In the genomic region with DNA sequence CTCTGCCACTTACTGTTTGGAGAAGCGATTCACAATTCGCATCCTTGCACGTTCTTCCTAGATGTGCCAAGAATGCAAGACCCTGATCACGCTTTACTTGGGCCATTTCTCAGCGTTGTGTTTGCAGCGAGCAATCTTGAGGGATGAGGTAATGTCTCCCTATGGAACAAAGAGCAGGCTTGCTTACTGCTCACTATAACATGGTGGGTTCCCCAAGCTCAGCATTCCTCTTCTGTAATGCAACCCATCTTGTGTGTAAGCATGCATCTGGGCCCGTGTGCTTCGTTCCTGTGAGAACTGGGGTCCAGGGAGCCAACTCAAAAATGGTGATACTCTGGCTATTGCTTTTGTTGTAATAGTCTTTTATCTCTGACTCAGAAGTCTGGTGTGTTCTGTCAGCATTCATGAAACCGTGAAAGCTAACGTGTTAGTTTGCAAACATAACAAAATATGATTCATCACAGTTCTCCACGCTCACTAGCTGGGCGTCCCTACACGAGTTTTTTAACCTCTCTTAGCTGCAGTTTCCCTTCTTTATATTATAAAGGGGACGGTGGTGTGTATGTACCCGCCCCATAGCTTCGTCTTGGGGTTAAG, we compare ENCODE assay signal across 8 cellular contexts. TPM values are rescaled to one million over a fixed set of nuclear protein-coding genes. Genes with fewer than 3 reads are reported as not detected.
A peak's percentile ranks its signal among the peaks of the same experiment; 100 is the strongest.
DNase-seq lines count a peak whose midpoint lies in the region; ATAC-seq and TF ChIP-seq lines count a peak whose summit lies in the region.

No MANE protein-coding gene starts in this region.

- intact Hi-C loops in psoas muscle (cut with DNase I) = loop anchor here (2.0 to 10.0 kb wide), 3 partner anchors 217 to 411 kb away; partner anchors contain the start of gene FNBP1L (in 1 of the 2)

- H3K4me1 ChIP-seq in psoas muscle = peaks cover 22% of the 10 kb centered on the region

- peak; percentile 3 for ATAC-seq in GM21528 (IDR thresholded peaks at IDR 0.05; ENCODE audit: low FRiP score, unreplicated experiment)
- ATAC-seq in psoas muscle = no peak
- no peak for ATAC-seq in HG03565 (IDR thresholded peaks at IDR 0.05; ENCODE audit: unreplicated experiment)

- peak overlapping the region; percentile 78 for H3K4me3 ChIP-seq in Jurkat, Clone E6-1 (ENCODE audit: low read length)
- peak overlapping the region; percentile 76 for H3K4me3 ChIP-seq in psoas muscle

- peaks cover 3% of the 10 kb centered on the region for H3K36me3 Mint-ChIP-seq in activated T-cell treated with anti-CD3 and anti-CD28 coated beads, Interleukin-2, amount 50 U/mL, for 24 hours (ENCODE audit: low read depth)

- no peak for TF ChIP-seq CTCF in psoas muscle (IDR thresholded peaks at IDR 0.05)

- no peaks in the 10 kb centered on the region for H3K27me3 Mint-ChIP-seq in activated T-cell treated with anti-CD3 and anti-CD28 coated beads, Interleukin-2, amount 50 U/mL, for 24 hours

- no peaks in the 10 kb centered on the region for H3K9me3 Mint-ChIP-seq in activated T-cell treated with anti-CD3 and anti-CD28 coated beads, Interleukin-2, amount 50 U/mL, for 24 hours

- H3K4me3 Mint-ChIP-seq in activated T-cell treated with anti-CD3 and anti-CD28 coated beads, Interleukin-2, amount 50 U/mL, for 24 hours = peak overlapping the region; percentile 87

- H3K9me3 ChIP-seq in psoas muscle = no peaks in the 10 kb centered on the region

- DNase-seq in NCI-H1092 treated with DMSO at 0.1 percent for 48 hours (lab: John Stamatoyannopoulos, UW) (peak; percentile 62), NCI-H1092 (lab: John Stamatoyannopoulos, UW) (no peak), globus pallidus (ENCODE audit: low spot score) (peak; percentile 26), psoas muscle (no peak)
- DNase-seq in Jurkat, Clone E6-1 (ENCODE audit: low read depth, low spot score) = no peak
- DNase-seq in activated T-cell treated with anti-CD3 and anti-CD28 coated beads, Interleukin-2, amount 50 U/mL, for 24 hours = peak; percentile 44

- H3K27ac Mint-ChIP-seq in activated T-cell treated with anti-CD3 and anti-CD28 coated beads, Interleukin-2, amount 50 U/mL, for 24 hours = peak overlapping the region; percentile 94

- peaks cover 0 to 26% of the 10 kb centered on the region in 2 donors for H3K36me3 ChIP-seq in psoas muscle (ENCODE audit: insufficient read depth in 1 of 2, low read depth in 1 of 2)

- H3K4me1 Mint-ChIP-seq in activated T-cell treated with anti-CD3 and anti-CD28 coated beads, Interleukin-2, amount 50 U/mL, for 24 hours (ENCODE audit: low read depth) = peaks cover 35% of the 10 kb centered on the region

- peak overlapping the region; percentile 92 for H3K27ac ChIP-seq in psoas muscle

- WGBS in psoas muscle, 3 donors = 18 to 23% (median 19%) methylated on average over 16 of the region's 16 CpGs

- H3K27me3 ChIP-seq in psoas muscle (ENCODE audit: insufficient read depth in 3 of 3, low read length in 2 of 3) = no peaks in the 10 kb centered on the region

RNA-seq across cellular contexts. Expression of gene DNTTIP2, which starts 33.4 kb away (rescaled TPM):
- polyA plus RNA-seq in Jurkat, Clone E6-1 (2012; ENCODE audit: insufficient read depth, insufficient read length) = 72.7 TPM
- total RNA-seq in psoas muscle = 100 to 1,000 TPM in 1 of 4 donors, 10 to 100 TPM in 3; 41.9 to 107 (median 83.3) TPM
- 100 to 1,000 TPM in 2 of 3 donors, 10 to 100 TPM in 1; 47.8 to 145 (median 115) TPM for polyA plus RNA-seq in psoas muscle

Comparison
In these comparisons a context has a peak if more than half of its experiments do, and no peak if none do; other contexts are left out.
1. DNase-seq: peak in NCI-H1092 treated with DMSO at 0.1 percent for 48 hours (single experiment), activated T-cell treated with anti-CD3 and anti-CD28 coated beads, Interleukin-2, amount 50 U/mL, for 24 hours (single experiment) and globus pallidus (single experiment); none in NCI-H1092 (single experiment), Jurkat, Clone E6-1 (single experiment) and psoas muscle (0 of 2).